ENCODE assay signal across 8 cellular contexts in the genomic region with DNA sequence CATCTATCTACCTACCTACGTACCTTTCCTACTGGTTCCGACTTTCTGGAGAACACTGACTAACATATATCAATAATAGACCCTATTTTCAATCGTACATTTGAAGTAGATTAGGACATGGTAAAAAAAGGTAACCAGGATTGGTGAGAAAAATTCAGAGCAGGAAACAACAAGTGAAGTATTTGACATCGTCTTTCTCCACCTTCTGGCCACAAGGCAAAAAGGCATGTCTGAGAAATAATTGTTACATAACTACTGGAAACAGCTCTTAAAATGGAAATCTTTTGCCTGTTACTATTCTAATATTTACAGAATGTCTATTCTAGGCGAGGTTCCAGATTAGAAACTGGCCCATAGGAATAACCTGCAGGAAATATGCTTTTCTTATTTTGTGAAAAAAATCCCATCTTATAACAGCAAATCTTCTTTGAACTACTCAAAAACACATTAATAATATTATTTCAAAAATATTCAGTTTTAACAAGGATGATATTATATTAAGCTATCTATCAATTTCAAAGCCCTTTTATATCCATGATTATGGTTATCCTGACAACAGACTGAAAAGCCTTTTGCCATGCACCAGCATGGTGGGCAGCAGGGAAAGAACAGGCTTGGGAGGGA.
DNase-seq lines count a peak whose midpoint lies in the region; ATAC-seq, FAIRE-seq and TF ChIP-seq lines count a peak whose summit lies in the region.

No MANE protein-coding gene starts in this region.

- no peak overlapping the region for H3K9ac ChIP-seq in PC-3 (ENCODE audit: low read length)
- no peak overlapping the region for H3K9ac ChIP-seq in endothelial cell of umbilical vein (replicated peaks; ENCODE audit: extremely low read depth, insufficient read depth, low read length)

- no peak overlapping the region for H3K4me3 ChIP-seq in PC-3 (ENCODE audit: low read length)
- no peak overlapping the region for H3K4me3 ChIP-seq in endothelial cell of umbilical vein (replicated peaks in 1 of 3; ENCODE audit: insufficient read depth in 1 of 3, low read depth in 1 of 3, low read length in 3 of 3)

- no peaks in the 10 kb centered on the region for H3K27me3 Mint-ChIP-seq in nephron (ENCODE audit: low read depth)

- H2AFZ ChIP-seq in PC-3 (ENCODE audit: low read length), result no peak overlapping the region
- no peak overlapping the region for H2AFZ ChIP-seq in endothelial cell of umbilical vein (ENCODE audit: low read depth, low read length)

- dilution Hi-C loops in endothelial cell of umbilical vein (cut with MboI; ENCODE audit: extremely low pct_ligation_motif_present, low sequenced_read_pairs), result no loop called here

- FAIRE-seq in endothelial cell of umbilical vein (lab: Jason Lieb, UNC), result peak; percentile 86

- POLR2A ChIA-PET in PC-3 (lab: Charles Lee; ENCODE audit: unreplicated experiment), result interaction anchor here (0.6 kb wide), 1 partner anchor 289 kb away, joined by 3 read pairs; no protein-coding TSS in a partner anchor
- POLR2A ChIA-PET in endothelial cell of umbilical vein (lab: Charles Lee), result no interaction called here

- no peaks in the 10 kb centered on the region for H3K9me1 ChIP-seq in endothelial cell of umbilical vein (replicated peaks; ENCODE audit: control insufficient read depth, extremely low read depth, insufficient read depth, low read length)

- DNase-seq in EL, result peak; percentile 2
- DNase-seq in HT1080 (ENCODE audit: low read depth), result peak; percentile 11
- peak; percentile 62 for DNase-seq in PC-3
- DNase-seq in endothelial cell of umbilical vein (ENCODE audit: low read depth, low spot score), result peak; percentile 50

- H3K36me3 ChIP-seq in PC-3 (ENCODE audit: low read depth, low read length) (no peaks in the 10 kb centered on the region), endothelial cell of umbilical vein (ENCODE audit: control insufficient read depth in 2 of 2, extremely low read depth in 1 of 2, insufficient read depth in 2 of 2, low read length in 2 of 2) (no peaks in the 10 kb centered on the region)

- BruUV-seq in PC-3 (replicated peaks; lab: Mats Ljungman, UMichigan) (no TSS peak), endothelial cell of umbilical vein (replicated peaks; lab: Mats Ljungman, UMichigan) (no TSS peak)

- H3K4me3 Mint-ChIP-seq in nephron, result no peak overlapping the region

- TF ChIP-seq POLR2A in endothelial cell of umbilical vein (IDR thresholded peaks at IDR 0.05; ENCODE audit: low read depth, low read length), result no peak

- H3K79me2 ChIP-seq in PC-3 (ENCODE audit: low read length) (no peaks in the 10 kb centered on the region), endothelial cell of umbilical vein (ENCODE audit: control insufficient read depth, insufficient read depth, low read length) (no peaks in the 10 kb centered on the region)

- H4K20me1 ChIP-seq in PC-3 (ENCODE audit: low read length) (no peaks in the 10 kb centered on the region), endothelial cell of umbilical vein (replicated peaks; ENCODE audit: control insufficient read depth, extremely low read depth, insufficient read depth, low read length) (no peaks in the 10 kb centered on the region)

- CTCF ChIA-PET in PC-3 (lab: Charles Lee) (interaction anchor here (0.8 to 1.3 kb wide), 3 partner anchors 188 to 320 kb away, joined by 3 to 28 read pairs (median 7); no protein-coding TSS in a partner anchor), endothelial cell of umbilical vein (lab: Charles Lee) (interaction anchor here (0.6 to 9.6 kb wide), 52 partner anchors 9 to 1935 kb away, joined by 3 to 365 read pairs (median 4); no protein-coding TSS in a partner anchor)

- H3K9me3 ChIP-seq in PC-3 (ENCODE audit: low read length) (no peaks in the 10 kb centered on the region), endothelial cell of umbilical vein (replicated peaks; ENCODE audit: control insufficient read depth, insufficient read depth, low read length) (no peaks in the 10 kb centered on the region)

- H3K27ac Mint-ChIP-seq in nephron, result no peak overlapping the region

- H3K27ac ChIP-seq in PC-3 (ENCODE audit: low read length) (no peak overlapping the region), endothelial cell of umbilical vein (ENCODE audit: insufficient read depth, low read depth, low read length) (no peak overlapping the region)

- ATAC-seq in PC-3, result no peak
- ATAC-seq in HG02798 (IDR thresholded peaks at IDR 0.05; ENCODE audit: poor library complexity, unreplicated experiment), result no peak
- ATAC-seq in GM21423 (IDR thresholded peaks at IDR 0.05; ENCODE audit: unreplicated experiment), result no peak
- ATAC-seq in HG03469 (IDR thresholded peaks at IDR 0.05; ENCODE audit: unreplicated experiment), result no peak

- intact Hi-C loops in PC-3 (cut with micrococcal nuclease) (loop anchor here (1.0 to 10.0 kb wide), 4 partner anchors 189 to 634 kb away; partner anchors contain the start of gene ADGRF1), endothelial cell of umbilical vein (cut with micrococcal nuclease) (loop anchor here (1.0 kb wide), 4 partner anchors 189 to 480 kb away; no protein-coding TSS in a partner anchor)

- H3K4me1 ChIP-seq in PC-3 (ENCODE audit: insufficient read depth, low read length) (no peaks in the 10 kb centered on the region), endothelial cell of umbilical vein (ENCODE audit: control insufficient read depth, extremely low read depth, insufficient read depth, low read length) (no peaks in the 10 kb centered on the region)

- H3K4me2 ChIP-seq in PC-3 (ENCODE audit: low read length) (no peak overlapping the region), endothelial cell of umbilical vein (ENCODE audit: insufficient read depth, low read length) (no peak overlapping the region)

- no peaks in the 10 kb centered on the region for H3F3A ChIP-seq in PC-3 (ENCODE audit: low read length, unreplicated experiment)

- H3K27me3 ChIP-seq in PC-3 (ENCODE audit: low read length), result peaks cover 22% of the 10 kb centered on the region
- peaks cover 0 to 9% of the 10 kb centered on the region in 2 experiments for H3K27me3 ChIP-seq in endothelial cell of umbilical vein (ENCODE audit: control insufficient read depth in 2 of 2, insufficient read depth in 2 of 2, low read length in 2 of 2)

- no peaks in the 10 kb centered on the region for H3K9me2 ChIP-seq in PC-3 (replicated peaks; ENCODE audit: low read length)

- no peaks in the 10 kb centered on the region for H3K36me3 Mint-ChIP-seq in nephron (ENCODE audit: low read depth)

- peaks cover 10% of the 10 kb centered on the region for H3K4me1 Mint-ChIP-seq in nephron

- TF ChIP-seq CTCF in PC-3 (conservative IDR thresholded peaks at IDR 0.05; ENCODE audit: low read depth, low read length), result peak; percentile 93
- TF ChIP-seq CTCF in endothelial cell of umbilical vein (IDR thresholded peaks at IDR 0.05; ENCODE audit: extremely low read depth in 1 of 2, insufficient read depth in 1 of 2, low read depth in 1 of 2, low read length in 2 of 2), result peak; percentile 40 to 43
- TF ChIP-seq CTCF in nephron (IDR thresholded peaks at IDR 0.05; ENCODE audit: unreplicated experiment in 3 of 3), result peak; percentile 63 to 76 (median 71)

- no peaks in the 10 kb centered on the region for H3K9me3 Mint-ChIP-seq in nephron

TF ChIP-seq in endothelial cell of umbilical vein, 7 proteins besides CTCF, POLR2A, EP300 and RAD21:
- TF ChIP-seq MYC (IDR thresholded peaks at IDR 0.05; ENCODE audit: low read depth, low read length) (no peak), FOS (IDR thresholded peaks at IDR 0.05; ENCODE audit: borderline replicate concordance, insufficient read depth, low read length) (no peak), POLR2AphosphoS5 (IDR thresholded peaks at IDR 0.05; ENCODE audit: insufficient read depth, low read depth, low read length) (no peak)
- TF ChIP-seq, protein P1, sequence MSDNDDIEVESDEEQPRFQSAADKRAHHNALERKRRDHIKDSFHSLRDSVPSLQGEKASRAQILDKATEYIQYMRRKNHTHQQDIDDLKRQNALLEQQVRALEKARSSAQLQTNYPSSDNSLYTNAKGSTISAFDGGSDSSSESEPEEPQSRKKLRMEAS (IDR thresholded peaks at IDR 0.05; ENCODE audit: insufficient read depth, insufficient read length), result no peak

Comparison
In these comparisons a context has a peak if more than half of its experiments do, and no peak if none do; other contexts are left out.
1. DNase-seq: peak in every context shown above with its lines; median percentile 62 in PC-3; 50 in endothelial cell of umbilical vein; 11 in HT1080; 2 in EL.
2. CTCF ChIP-seq: peak in every context shown above with its lines; median percentile 93 in PC-3; 71 in nephron; 42 in endothelial cell of umbilical vein.